In the genomic region with DNA sequence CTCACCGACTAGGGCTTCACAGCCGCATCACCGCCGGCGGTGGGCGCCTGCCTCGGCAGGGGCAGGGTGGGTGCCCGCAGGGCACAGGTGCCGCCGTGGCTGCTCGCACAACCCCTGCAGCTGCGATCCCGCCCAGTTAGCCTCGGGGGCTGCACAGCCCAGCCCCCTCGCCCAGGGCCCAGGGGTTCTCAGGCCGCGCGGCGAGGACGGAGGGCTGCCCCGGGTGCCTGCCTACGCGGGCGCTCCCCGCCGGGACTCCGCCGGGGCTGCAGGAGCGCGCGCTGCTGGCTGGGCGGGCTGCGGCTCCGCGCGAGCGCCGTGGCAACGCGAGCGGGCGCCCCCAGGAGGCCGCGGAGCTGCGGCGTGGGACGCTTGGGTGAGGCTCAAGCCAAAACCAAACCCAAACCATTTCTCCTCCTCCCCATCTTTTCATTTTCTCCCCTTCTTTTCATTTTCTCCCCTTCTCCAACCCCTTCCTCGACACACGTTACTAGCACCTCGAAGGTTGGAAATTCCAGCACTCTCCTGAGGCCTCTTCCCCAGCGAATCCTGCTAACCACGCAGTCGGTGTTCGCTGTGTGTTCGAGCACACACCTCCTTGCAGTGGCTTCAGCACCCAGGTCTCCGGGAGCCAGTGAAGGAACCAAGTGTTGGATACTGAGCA, we compare ENCODE assay signal across 8 cellular contexts.
DNase-seq lines count a peak whose midpoint lies in the region; TF ChIP-seq lines count a peak whose summit lies in the region.

MICAL3 (minus strand) TSS at position 286 of the 664 bp plus-strand sequence. CDS start 117,749 bp downstream, outside the sequence.

- in situ Hi-C loops in T47D (cut with HindIII; ENCODE audit: low pct_unique_long_range_greater_than_20kb, low sequenced_read_pairs) = no loop called here

- H3K9ac ChIP-seq in iPS-18a (ENCODE audit: low read length) = peak within 1 kb of the TSS; percentile 1

- peak within 1 kb of the TSS; percentile 75 for H3K4me3 ChIP-seq in iPS-18a (ENCODE audit: low read length)
- H3K4me3 ChIP-seq in skeletal muscle cell (ENCODE audit: low read depth, low read length) = peak within 1 kb of the TSS; percentile 65

- H3K4me1 ChIP-seq in iPS-18a (ENCODE audit: control insufficient read depth, low read depth, low read length) = peaks cover 11% of the 10 kb centered on the region

- peaks cover 50% of the 10 kb centered on the region for H3K27me3 ChIP-seq in iPS-18a (ENCODE audit: control insufficient read depth, insufficient read depth, low read length)

- no peaks in the 10 kb centered on the region for H3K9me3 ChIP-seq in iPS-18a (ENCODE audit: control insufficient read depth, low read depth, low read length)

- peak; percentile 94 for TF ChIP-seq CTCF in VCaP (conservative IDR thresholded peaks at IDR 0.05)

- no peaks in the 10 kb centered on the region for H3K36me3 ChIP-seq in iPS-18a (ENCODE audit: control insufficient read depth, low read depth, low read length)

- H3K27ac ChIP-seq in VCaP (peak within 1 kb of the TSS; percentile 86), iPS-18a (ENCODE audit: low read length) (no peak within 1 kb of the TSS)

- peak; percentile 50 for DNase-seq in NCI-H1436 (lab: John Stamatoyannopoulos, UW)
- DNase-seq in NCI-H1436 treated with DMSO at 0.1 percent for 48 hours (lab: John Stamatoyannopoulos, UW) = no peak
- DNase-seq in NAMALWA (ENCODE audit: low spot score) = peak; percentile 75
- DNase-seq in T47D (ENCODE audit: low read depth in 1 of 2, low spot score in 1 of 2) = peak; percentile 70 to 74
- DNase-seq in skeletal muscle cell (ENCODE audit: low read depth) = no peak
- DNase-seq in NCI-H2107 treated with DMSO at 0.1 percent for 48 hours (lab: John Stamatoyannopoulos, UW; ENCODE audit: unreplicated experiment) = no peak

Comparison
In these comparisons a context has a peak if more than half of its experiments do, and no peak if none do; other contexts are left out.
1. DNase-seq: peak in NCI-H1436 (single experiment), NAMALWA (single experiment) and T47D (2 of 2); none in NCI-H1436 treated with DMSO at 0.1 percent for 48 hours (single experiment), skeletal muscle cell (single experiment) and NCI-H2107 treated with DMSO at 0.1 percent for 48 hours (single experiment).